In the genomic region with DNA sequence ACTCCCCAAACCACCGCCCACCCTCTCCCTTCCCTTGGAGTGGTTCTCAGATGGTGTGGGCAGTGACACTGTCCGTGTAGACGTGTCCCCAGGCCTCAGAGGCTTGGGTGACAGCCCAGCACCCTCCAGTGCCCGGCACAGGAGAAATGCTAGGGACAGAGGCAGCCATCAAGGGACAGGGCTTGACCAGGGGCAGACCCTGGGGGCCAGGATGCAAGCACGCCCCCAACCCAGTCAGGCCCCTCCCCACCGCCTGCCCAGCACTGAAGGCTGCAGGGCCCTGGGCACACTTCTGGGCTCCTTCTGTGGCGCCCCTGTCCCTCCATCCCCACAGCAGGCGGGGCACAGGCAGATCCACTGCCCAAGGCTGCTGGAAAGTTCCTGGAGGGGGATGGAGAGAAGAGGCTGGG, we compare ENCODE assay signal across 1 cellular context.
TF ChIP-seq lines count a peak whose summit lies in the region.

No MANE protein-coding gene starts in this region.

TF ChIP-seq in HepG2, 621 proteins besides CTCF, POLR2A, EP300 and RAD21 (continued from another document):
- TF ChIP-seq, protein P1, sequence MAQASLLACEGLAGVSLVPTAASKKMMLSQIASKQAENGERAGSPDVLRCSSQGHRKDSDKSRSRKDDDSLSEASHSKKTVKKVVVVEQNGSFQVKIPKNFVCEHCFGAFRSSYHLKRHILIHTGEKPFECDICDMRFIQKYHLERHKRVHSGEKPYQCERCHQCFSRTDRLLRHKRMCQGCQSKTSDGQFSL (CRISPR knock-in tag; IDR thresholded peaks at IDR 0.05), result no peak
- no peak for TF ChIP-seq NR2F2 (IDR thresholded peaks at IDR 0.05; ENCODE audit: borderline replicate concordance, low read depth)
- TF ChIP-seq KMT2A (CRISPR knock-in tag; IDR thresholded peaks at IDR 0.05), result no peak
- TF ChIP-seq ZNF556 (CRISPR knock-in tag; IDR thresholded peaks at IDR 0.05; ENCODE audit: borderline replicate concordance), result no peak
- TF ChIP-seq ZSCAN21 (CRISPR knock-in tag; IDR thresholded peaks at IDR 0.05; ENCODE audit: borderline replicate concordance), result peak; percentile 47
TF ChIP-seq in HepG2: peak in this region for 37.
